In genomic region chr16:84988328-84989080, GRCh38 we compare ENCODE assay signal across 1 cellular context.
TF ChIP-seq lines count a peak whose summit lies in the region.

No MANE protein-coding gene starts in this region.

TF ChIP-seq in SK-N-SH treated with all-trans-retinoic acid at 6 μM for 48 hours, 23 proteins besides CTCF, POLR2A, EP300 and RAD21 (continued from another document):
- TF ChIP-seq TSHZ2 (CRISPR knock-in tag; IDR thresholded peaks at IDR 0.05) (no peak), TCF4 (CRISPR knock-in tag; IDR thresholded peaks at IDR 0.05; ENCODE audit: borderline replicate concordance) (no peak), CSDC2 (CRISPR knock-in tag; IDR thresholded peaks at IDR 0.05) (no peak), PATZ1 (CRISPR knock-in tag; IDR thresholded peaks at IDR 0.05; ENCODE audit: borderline replicate concordance) (no peak), ARNTL (CRISPR knock-in tag; IDR thresholded peaks at IDR 0.05; ENCODE audit: borderline replicate concordance, low read depth) (no peak), OSR1 (CRISPR knock-in tag; IDR thresholded peaks at IDR 0.05) (no peak), ZNF565 (CRISPR knock-in tag; conservative IDR thresholded peaks at IDR 0.05; ENCODE audit: low read depth) (no peak), GLIS3 (CRISPR knock-in tag; IDR thresholded peaks at IDR 0.05) (no peak)
